ENCODE assay signal across 27 cellular contexts in the genomic region with DNA sequence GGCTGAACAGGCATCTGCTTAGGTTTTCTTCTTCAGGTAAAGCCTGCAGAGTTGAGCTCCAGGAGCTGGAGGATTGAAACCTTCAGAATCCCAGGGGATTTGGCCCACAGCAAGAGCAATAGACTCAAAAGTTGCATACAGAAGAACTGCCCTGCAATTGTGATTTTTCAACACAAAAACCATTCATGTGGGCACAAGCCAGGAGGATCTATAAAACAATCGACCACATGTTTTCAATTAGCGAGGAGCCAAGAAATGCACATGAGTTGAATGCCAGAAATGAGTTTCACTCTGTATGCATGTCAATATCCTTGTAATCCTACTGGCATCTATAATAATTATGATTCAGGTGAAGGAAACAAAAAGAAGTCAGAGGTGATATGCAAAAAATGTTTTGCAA.
DNase-seq lines count a peak whose midpoint lies in the region; ATAC-seq and TF ChIP-seq lines count a peak whose summit lies in the region.
"Had no signal": no experiment of that assay in that cellular context is flagged by ENCODE, and none has a peak within 500 bp of the region (broad histone marks: within the 10 kb centered on the region; RNA-seq: fewer than 3 reads in every experiment).

No MANE protein-coding gene starts in this region.

- 0 out of 2 replicates have a peak, but pooled peaks cover 7% of the 10 kb centered on the region for H3F3A ChIP-seq in GM23248 (ENCODE audit: insufficient read depth)

- peaks cover 0 to 12% of the 10 kb centered on the region in 2 donors for H3K9me3 Mint-ChIP-seq in effector memory CD8-positive, alpha-beta T cell
- H3K9me3 Mint-ChIP-seq: stimulated activated memory B cell treated with anti-CD40 and anti-IgM and Interleukin-4, amounts not matched to agents 10 μg/mL and 1 μg/mL and 100 μg/mL, for 72 hours had no signal

- H4K20me1 ChIP-seq in GM23248 (ENCODE audit: insufficient read depth): no peaks in the 10 kb centered on the region

- no peaks in the 10 kb centered on the region for H3K36me3 Mint-ChIP-seq in effector memory CD8-positive, alpha-beta T cell (ENCODE audit: insufficient read depth)
- H3K36me3 Mint-ChIP-seq: activated CD8-positive, alpha-beta memory T cell treated with anti-CD3 and anti-CD28 coated beads, Interleukin-2, amount 10 ng/mL, durations not matched to agents 7 days and 5 days; CD4-positive, CD25-positive, alpha-beta regulatory T cell; memory B cell; stimulated activated memory B cell treated with anti-CD40 and anti-IgM and Interleukin-4, amounts not matched to agents 10 μg/mL and 1 μg/mL and 100 μg/mL, for 72 hours had no signal

- in situ Hi-C loops in GM23248 (cut with MboI): no loop called here

- H3K27ac ChIP-seq in GM23248: no peak overlapping the region
- H3K27ac ChIP-seq: gastrocnemius medialis, hepatocyte, spleen, suprapubic skin had no signal

- no peaks in the 10 kb centered on the region for H3K9me2 ChIP-seq in GM23248 (ENCODE audit: insufficient read depth)

- H3K27ac Mint-ChIP-seq in effector memory CD8-positive, alpha-beta T cell: no peak overlapping the region
- H3K27ac Mint-ChIP-seq: activated CD8-positive, alpha-beta memory T cell treated with anti-CD3 and anti-CD28 coated beads, Interleukin-2, amount 10 ng/mL, durations not matched to agents 7 days and 5 days; CD4-positive, CD25-positive, alpha-beta regulatory T cell; memory B cell; stimulated activated memory B cell treated with anti-CD40 and anti-IgM and Interleukin-4, amounts not matched to agents 10 μg/mL and 1 μg/mL and 100 μg/mL, for 72 hours had no signal

- H3K4me3 ChIP-seq in GM23248 (no peak overlapping the region; the same call in 1 of the 2 replicates), fibroblast of the aortic adventitia (ENCODE audit: low read depth, low read length) (no peak overlapping the region)
- H3K4me3 ChIP-seq: gastrocnemius medialis, hepatocyte, spleen, suprapubic skin had no signal

- no peaks in the 10 kb centered on the region for H3K27me3 ChIP-seq in GM23248 (replicated peaks; ENCODE audit: insufficient read depth)
- H3K27me3 ChIP-seq: gastrocnemius medialis, hepatocyte, spleen, suprapubic skin had no signal

- no peak for TF ChIP-seq CTCF in fibroblast of the aortic adventitia (IDR thresholded peaks at IDR 0.05; ENCODE audit: insufficient read depth, low read length)

- DNase-seq in AG08395 (ENCODE audit: low spot score) (peak; percentile 9), GM23248 (peak; percentile 50), fibroblast of the aortic adventitia (ENCODE audit: low read depth) (peak; percentile 29), NCI-H524 treated with DMSO at 0.1 percent for 48 hours (lab: John Stamatoyannopoulos, UW) (no peak)
- no peak for DNase-seq in effector memory CD8-positive, alpha-beta T cell
- DNase-seq: ACHN; activated CD4-positive, alpha-beta T cell treated with anti-CD3 and anti-CD28 coated beads for 48 hours; activated CD8-positive, alpha-beta memory T cell treated with anti-CD3 and anti-CD28 coated beads, Interleukin-2, amount 10 ng/mL, durations not matched to agents 7 days and 5 days; activated naive CD4-positive, alpha-beta T cell treated with anti-CD3 and anti-CD28 coated beads, Interleukin-2, amount 50 U/mL, for 16 hours; CD4-positive, CD25-positive, alpha-beta regulatory T cell; gastrocnemius medialis; KG1; MM.1S; NCI-H1417 treated with DMSO at 0.1 percent for 48 hours; NCI-H2081 treated with DMSO at 0.1 percent for 48 hours; NCI-H526; right cardiac atrium; spleen; stimulated activated CD4-positive, alpha-beta T cell treated with anti-CD3 and anti-CD28 coated beads, Interleukin-2, amount 100 ng/mL, for 48 hours had no signal

- peak overlapping the region; percentile 23 for H3K4me2 ChIP-seq in GM23248 (ENCODE audit: unreplicated experiment)
- H3K4me2 ChIP-seq: hepatocyte had no signal

- H3K4me1 ChIP-seq in GM23248 (ENCODE audit: insufficient read depth): peaks cover 7% of the 10 kb centered on the region; the same call in 1 of the 2 replicates
- H3K4me1 ChIP-seq: gastrocnemius medialis, spleen, suprapubic skin had no signal

- H3K4me1 Mint-ChIP-seq in effector memory CD8-positive, alpha-beta T cell (ENCODE audit: low read depth in 2 of 2): no peaks in the 10 kb centered on the region
- H3K4me1 Mint-ChIP-seq: activated CD8-positive, alpha-beta memory T cell treated with anti-CD3 and anti-CD28 coated beads, Interleukin-2, amount 10 ng/mL, durations not matched to agents 7 days and 5 days; CD4-positive, CD25-positive, alpha-beta regulatory T cell; central memory CD8-positive, alpha-beta T cell; memory B cell; stimulated activated memory B cell treated with anti-CD40 and anti-IgM and Interleukin-4, amounts not matched to agents 10 μg/mL and 1 μg/mL and 100 μg/mL, for 72 hours had no signal

- H3K4me3 Mint-ChIP-seq in effector memory CD8-positive, alpha-beta T cell: no peak overlapping the region
- H3K4me3 Mint-ChIP-seq: activated CD8-positive, alpha-beta memory T cell treated with anti-CD3 and anti-CD28 coated beads, Interleukin-2, amount 10 ng/mL, durations not matched to agents 7 days and 5 days; CD4-positive, CD25-positive, alpha-beta regulatory T cell; central memory CD8-positive, alpha-beta T cell; memory B cell; stimulated activated memory B cell treated with anti-CD40 and anti-IgM and Interleukin-4, amounts not matched to agents 10 μg/mL and 1 μg/mL and 100 μg/mL, for 72 hours had no signal

- peak; percentile 80 for ATAC-seq in SK-N-SH treated with all-trans-retinoic acid at 6 μM for 48 hours
- no peak for ATAC-seq in HG02870 (IDR thresholded peaks at IDR 0.05; ENCODE audit: unreplicated experiment)
- ATAC-seq in HG03571 (IDR thresholded peaks at IDR 0.05; ENCODE audit: unreplicated experiment): no peak
- ATAC-seq in effector memory CD8-positive, alpha-beta T cell (replicated peaks): no peak
- ATAC-seq: activated CD8-positive, alpha-beta memory T cell treated with anti-CD3 and anti-CD28 coated beads, Interleukin-2, amount 10 ng/mL, durations not matched to agents 7 days and 5 days; gastrocnemius medialis; right cardiac atrium; stimulated activated memory B cell treated with anti-CD40 and anti-IgM and Interleukin-4, amounts not matched to agents 10 μg/mL and 1 μg/mL and 100 μg/mL, for 72 hours had no signal

- WGBS in GM23248 (ENCODE audit: low coverage in 1 of 2, low lambda C conversion rate in 2 of 2, missing lambda C conversion rate in 2 of 2), 2 experiments: 4 to 6% methylated on average over 2 of the region's 2 CpGs

- H3K9ac ChIP-seq in GM23248: no peak overlapping the region

- no peaks in the 10 kb centered on the region for H3K36me3 ChIP-seq in GM23248 (ENCODE audit: low read depth)
- H3K36me3 ChIP-seq: gastrocnemius medialis, spleen, suprapubic skin had no signal

- no peak overlapping the region for H2AFZ ChIP-seq in GM23248
- H2AFZ ChIP-seq: hepatocyte had no signal

- H3K27me3 Mint-ChIP-seq in effector memory CD8-positive, alpha-beta T cell: no peaks in the 10 kb centered on the region
- H3K27me3 Mint-ChIP-seq: activated CD8-positive, alpha-beta memory T cell treated with anti-CD3 and anti-CD28 coated beads, Interleukin-2, amount 10 ng/mL, durations not matched to agents 7 days and 5 days; CD4-positive, CD25-positive, alpha-beta regulatory T cell; central memory CD8-positive, alpha-beta T cell; memory B cell; stimulated activated memory B cell treated with anti-CD40 and anti-IgM and Interleukin-4, amounts not matched to agents 10 μg/mL and 1 μg/mL and 100 μg/mL, for 72 hours had no signal

- no peaks in the 10 kb centered on the region for H3K79me2 ChIP-seq in GM23248 (ENCODE audit: insufficient read depth)
- H3K79me2 ChIP-seq: hepatocyte had no signal

- no peaks in the 10 kb centered on the region for H3K9me3 ChIP-seq in GM23248 (ENCODE audit: low read depth)
- H3K9me3 ChIP-seq: gastrocnemius medialis, spleen, suprapubic skin had no signal

TF ChIP-seq in SK-N-SH treated with all-trans-retinoic acid at 6 μM for 48 hours, 23 proteins besides CTCF, POLR2A, EP300 and RAD21:
- peak; percentile 66 for TF ChIP-seq TCF4 (CRISPR knock-in tag; IDR thresholded peaks at IDR 0.05; ENCODE audit: borderline replicate concordance)
- no peak for TF ChIP-seq GLIS3 (CRISPR knock-in tag; IDR thresholded peaks at IDR 0.05)
- TF ChIP-seq, protein P1, sequence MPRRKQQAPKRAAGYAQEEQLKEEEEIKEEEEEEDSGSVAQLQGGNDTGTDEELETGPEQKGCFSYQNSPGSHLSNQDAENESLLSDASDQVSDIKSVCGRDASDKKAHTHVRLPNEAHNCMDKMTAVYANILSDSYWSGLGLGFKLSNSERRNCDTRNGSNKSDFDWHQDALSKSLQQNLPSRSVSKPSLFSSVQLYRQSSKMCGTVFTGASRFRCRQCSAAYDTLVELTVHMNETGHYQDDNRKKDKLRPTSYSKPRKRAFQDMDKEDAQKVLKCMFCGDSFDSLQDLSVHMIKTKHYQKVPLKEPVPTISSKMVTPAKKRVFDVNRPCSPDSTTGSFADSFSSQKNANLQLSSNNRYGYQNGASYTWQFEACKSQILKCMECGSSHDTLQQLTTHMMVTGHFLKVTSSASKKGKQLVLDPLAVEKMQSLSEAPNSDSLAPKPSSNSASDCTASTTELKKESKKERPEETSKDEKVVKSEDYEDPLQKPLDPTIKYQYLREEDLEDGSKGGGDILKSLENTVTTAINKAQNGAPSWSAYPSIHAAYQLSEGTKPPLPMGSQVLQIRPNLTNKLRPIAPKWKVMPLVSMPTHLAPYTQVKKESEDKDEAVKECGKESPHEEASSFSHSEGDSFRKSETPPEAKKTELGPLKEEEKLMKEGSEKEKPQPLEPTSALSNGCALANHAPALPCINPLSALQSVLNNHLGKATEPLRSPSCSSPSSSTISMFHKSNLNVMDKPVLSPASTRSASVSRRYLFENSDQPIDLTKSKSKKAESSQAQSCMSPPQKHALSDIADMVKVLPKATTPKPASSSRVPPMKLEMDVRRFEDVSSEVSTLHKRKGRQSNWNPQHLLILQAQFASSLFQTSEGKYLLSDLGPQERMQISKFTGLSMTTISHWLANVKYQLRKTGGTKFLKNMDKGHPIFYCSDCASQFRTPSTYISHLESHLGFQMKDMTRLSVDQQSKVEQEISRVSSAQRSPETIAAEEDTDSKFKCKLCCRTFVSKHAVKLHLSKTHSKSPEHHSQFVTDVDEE (CRISPR knock-in tag; IDR thresholded peaks at IDR 0.05): 0 out of 2 replicates have a peak, but pooled peaks have one; percentile 33
- TF ChIP-seq ZNF565 (CRISPR knock-in tag; conservative IDR thresholded peaks at IDR 0.05; ENCODE audit: low read depth): no peak

Comparison
In these comparisons a context has a peak if more than half of its experiments do, and no peak if none do; other contexts are left out.
1. DNase-seq: peak in AG08395 (single experiment), GM23248 (single experiment) and fibroblast of the aortic adventitia (single experiment); none in NCI-H524 treated with DMSO at 0.1 percent for 48 hours (single experiment) and effector memory CD8-positive, alpha-beta T cell (0 of 3).